Comparison of ENCODE assay signal across 8 cellular contexts in genomic region chr1:108877324-108877812, GRCh38. TPM values are rescaled to one million over a fixed set of nuclear protein-coding genes. Genes with fewer than 3 reads are reported as not detected.
DNase-seq lines count a peak whose midpoint lies in the region; ATAC-seq and TF ChIP-seq lines count a peak whose summit lies in the region.

No MANE protein-coding gene starts in this region.

- H3K4me1 ChIP-seq in lung (ENCODE audit: control insufficient read depth in 2 of 2, insufficient read depth in 2 of 2, low read length in 2 of 2) (peaks cover 0 to 3% of the 10 kb centered on the region in 2 donors), tibial nerve (peaks cover 0 to 44% (median 2%) of the 10 kb centered on the region in 4 donors)

- WGBS in lung, 2 donors, result 0 to 1% methylated on average over 22 of the region's 22 CpGs
- 1% methylated on average over 22 of the region's 22 CpGs for WGBS in tibial nerve, 2 donors

- H3K36me3 ChIP-seq in lung (ENCODE audit: control insufficient read depth in 2 of 2, insufficient read depth in 2 of 2, low read length in 2 of 2), result no peaks in the 10 kb centered on the region
- H3K36me3 ChIP-seq in tibial nerve, result no peaks in the 10 kb centered on the region

- H3K4me3 Mint-ChIP-seq in chondrocyte (ENCODE audit: unreplicated experiment), result peak overlapping the region; percentile 96

- no peaks in the 10 kb centered on the region for H3K27me3 Mint-ChIP-seq in chondrocyte (ENCODE audit: low read depth)

- TF ChIP-seq CTCF in chondrocyte (IDR thresholded peaks at IDR 0.05) (no peak), lung (IDR thresholded peaks at IDR 0.05; ENCODE audit: control extremely low read depth, extremely low read depth) (no peak), tibial nerve (IDR thresholded peaks at IDR 0.05) (no peak), GM10266 (IDR thresholded peaks at IDR 0.05; ENCODE audit: control insufficient read depth, insufficient read depth, low read depth, missing control alignments) (no peak)

- H3K36me3 Mint-ChIP-seq in chondrocyte (ENCODE audit: low read depth), result no peaks in the 10 kb centered on the region

- H3K9me3 Mint-ChIP-seq in chondrocyte (ENCODE audit: low read depth), result no peaks in the 10 kb centered on the region

- H3K4me1 Mint-ChIP-seq in chondrocyte (ENCODE audit: low read depth), result peaks cover 37% of the 10 kb centered on the region

- H3K27ac ChIP-seq in lung (ENCODE audit: low read depth in 1 of 2, low read length in 1 of 2), result peak overlapping the region in 1 of 2 donors; percentile 75
- H3K27ac ChIP-seq in tibial nerve, result peak overlapping the region; percentile 47 to 91 (median 80)

- peak overlapping the region; percentile 90 for H3K4me3 ChIP-seq in lung
- H3K4me3 ChIP-seq in tibial nerve, result peak overlapping the region; percentile 80 to 89 (median 84)

- DNase-seq in Right ventricle myocardium superior (no peak), left ventricle myocardium superior (no peak), NCI-H69 (lab: John Stamatoyannopoulos, UW) (peak; percentile 71), chondrocyte (ENCODE audit: low spot score) (no peak), lung (ENCODE audit: low spot score) (no peak), tibial nerve (ENCODE audit: low spot score in 2 of 2) (peak in 1 of 2 donors; percentile 54), GM10266 (ENCODE audit: extremely low spot score) (no peak)

- H3K27me3 ChIP-seq in lung (ENCODE audit: control insufficient read depth, insufficient read depth) (no peaks in the 10 kb centered on the region), tibial nerve (no peaks in the 10 kb centered on the region)

- H3K9me3 ChIP-seq in lung (ENCODE audit: control insufficient read depth in 2 of 2, insufficient read depth in 1 of 2, low read length in 1 of 2) (no peaks in the 10 kb centered on the region), tibial nerve (no peaks in the 10 kb centered on the region)

- ATAC-seq in Right ventricle myocardium superior (ENCODE audit: poor library complexity) (peak; percentile 14), left ventricle myocardium superior (no peak), lung (ENCODE audit: insufficient read depth, low FRiP score) (peak; percentile 6), HG03097 (IDR thresholded peaks at IDR 0.05; ENCODE audit: low FRiP score, unreplicated experiment) (no peak)

- peak overlapping the region; percentile 86 for H3K27ac Mint-ChIP-seq in chondrocyte (ENCODE audit: unreplicated experiment)

- TF ChIP-seq POLR2A in tibial nerve (IDR thresholded peaks at IDR 0.05), result no peak

- TF ChIP-seq EP300 in tibial nerve (IDR thresholded peaks at IDR 0.05), result no peak

- intact Hi-C loops in Right ventricle myocardium superior (cut with DNase I) (no loop called here), left ventricle myocardium superior (cut with micrococcal nuclease) (no loop called here)

RNA-seq across cellular contexts. Expression of gene GPSM2, which starts 0.6 kb away (rescaled TPM):
- total RNA-seq in Right ventricle myocardium superior (7.0 TPM), left ventricle myocardium superior (4.9 TPM), chondrocyte (19.1 to 32.7 TPM (median 20.3 TPM) in 3 replicates), lung (10 to 100 TPM; 24.4 to 26.5 TPM), tibial nerve (10 to 100 TPM; 31.2 to 72.2 (median 45.7) TPM)
- 1 to 10 TPM; 5.9 to 6.5 TPM for polyA plus RNA-seq in lung

RNA-seq across cellular contexts. Expression of gene AKNAD1, which starts 20.5 kb away (rescaled TPM):
- not detected for total RNA-seq in Right ventricle myocardium superior
- total RNA-seq in left ventricle myocardium superior, result not detected
- total RNA-seq in chondrocyte, result 0.45 TPM in 1 of 3 replicates, not detected in the others
- under 1 TPM in 1 of 2 donors, not detected in 1; 0.31 TPM for total RNA-seq in lung
- polyA plus RNA-seq in lung, result under 1 TPM; 0.02 to 0.22 TPM
- total RNA-seq in tibial nerve, result 1 to 10 TPM in 2 of 4 donors, under 1 TPM in 1, not detected in 1; 0.44 to 5.5 (median 4.6) TPM

Comparison
In these comparisons a context has a peak if more than half of its experiments do, and no peak if none do; other contexts are left out.
1. ATAC-seq: peak in Right ventricle myocardium superior (single experiment) and lung (single experiment); none in left ventricle myocardium superior (single experiment) and HG03097 (single experiment).